In genomic region chr18:53710080-53710479, GRCh38 we compare ENCODE assay signal across 28 cellular contexts.
"Had no signal": no experiment of that assay in that cellular context is flagged by ENCODE, and none has a peak within 500 bp of the region (broad histone marks: within the 10 kb centered on the region; RNA-seq: fewer than 3 reads in every experiment).

No MANE protein-coding gene starts in this region.

- H3K9me3 Mint-ChIP-seq: stimulated activated naive B cell treated with anti-CD40 and anti-IgM and Interleukin-4, amounts not matched to agents 10 μg/mL and 1 μg/mL and 100 μg/mL, for 72 hours; stimulated activated naive CD8-positive, alpha-beta T cell treated with anti-CD3 and anti-CD28 coated beads, Interleukin-15, amount 100 ng/mL, for 72 hours; stimulated activated naive CD8-positive, alpha-beta T cell treated with anti-CD3 and anti-CD28 coated beads, Interleukin-15, Interleukin-2, amounts not matched to agents 100 ng/mL and 50 ng/mL, for 24 hours; type B pancreatic cell had no signal

- H3K4me3 Mint-ChIP-seq: stimulated activated effector memory CD8-positive, alpha-beta T cell treated with anti-CD3 and anti-CD28 coated beads, Interleukin-12 subunit alpha, Interleukin-12 subunit beta, amount 100 ng/mL, for 72 hours; stimulated activated memory B cell treated with anti-CD40 and anti-IgM and Interleukin-4, amounts not matched to agents 10 μg/mL and 1 μg/mL and 100 μg/mL, for 72 hours; stimulated activated naive B cell treated with anti-CD40 and anti-IgM and Interleukin-4, amounts not matched to agents 10 μg/mL and 1 μg/mL and 100 μg/mL, for 72 hours; stimulated activated naive CD8-positive, alpha-beta T cell treated with anti-CD3 and anti-CD28 coated beads, Interleukin-15, amount 100 ng/mL, for 72 hours; stimulated activated naive CD8-positive, alpha-beta T cell treated with anti-CD3 and anti-CD28 coated beads, Interleukin-15, Interleukin-2, amounts not matched to agents 100 ng/mL and 50 ng/mL, for 24 hours; type B pancreatic cell had no signal

- H3K4me1 ChIP-seq: stomach, suprapubic skin, testis, thyroid gland, tibial artery, tibial nerve, transverse colon, upper lobe of left lung, upper lobe of right lung, uterus, vagina had no signal

- H3K27ac ChIP-seq: stomach, suprapubic skin, testis, thoracic aorta, thyroid gland, tibial artery, tibial nerve, transverse colon, upper lobe of left lung, upper lobe of right lung, uterus, vagina had no signal

- DNase-seq: stimulated activated CD4-positive, alpha-beta T cell treated with anti-CD3 and anti-CD28 coated beads, Interleukin-2, amount 100 ng/mL, for 48 hours; stimulated activated CD4-positive, alpha-beta T cell treated with anti-CD3 and anti-CD28 coated beads, Interleukin-4, amount 100 ng/mL, for 1 hour; stimulated activated CD4-positive, alpha-beta T cell treated with anti-CD3 and anti-CD28 coated beads, Interleukin-4, amount 100 ng/mL, for 24 hours; stimulated activated CD4-positive, alpha-beta T cell treated with anti-CD3 and anti-CD28 coated beads, Interleukin-4, amount 100 ng/mL, for 4 hours; stimulated activated CD8-positive, alpha-beta memory T cell treated with anti-CD3 and anti-CD28 coated beads, Interleukin-4, amount 100 ng/mL, for 48 hours; stimulated activated naive B cell treated with anti-CD40 and anti-IgM and Interleukin-4, amounts not matched to agents 10 μg/mL and 1 μg/mL and 100 μg/mL, for 72 hours; stimulated activated naive CD4-positive, alpha-beta T cell; stimulated activated naive CD4-positive, alpha-beta T cell treated with Interleukin-2 at 50 U/mL for 16 hours; stimulated activated naive CD8-positive, alpha-beta T cell treated with anti-CD3 and anti-CD28 coated beads, Interleukin-15, amount 100 ng/mL, for 72 hours; stimulated activated naive CD8-positive, alpha-beta T cell treated with anti-CD3 and anti-CD28 coated beads, Interleukin-15, Interleukin-2, amounts not matched to agents 100 U/mL and 50 U/mL, for 24 hours; stomach; substantia nigra; testis; thyroid gland; tibial artery; transverse colon; upper lobe of left lung; upper lobe of right lung; uterus had no signal

- H3K27me3 ChIP-seq: stomach, suprapubic skin, testis, thyroid gland, tibial artery, tibial nerve, transverse colon, upper lobe of left lung, upper lobe of right lung, uterus, vagina had no signal

- H3K36me3 ChIP-seq: stomach, suprapubic skin, thoracic aorta, thyroid gland, tibial artery, tibial nerve, transverse colon, upper lobe of left lung, upper lobe of right lung, uterus, vagina had no signal

- FAIRE-seq: urothelium cell line had no signal

- H3K27me3 Mint-ChIP-seq: stimulated activated memory B cell treated with anti-CD40 and anti-IgM and Interleukin-4, amounts not matched to agents 10 μg/mL and 1 μg/mL and 100 μg/mL, for 72 hours; stimulated activated naive B cell treated with anti-CD40 and anti-IgM and Interleukin-4, amounts not matched to agents 10 μg/mL and 1 μg/mL and 100 μg/mL, for 72 hours; stimulated activated naive CD8-positive, alpha-beta T cell treated with anti-CD3 and anti-CD28 coated beads, Interleukin-15, amount 100 ng/mL, for 72 hours; stimulated activated naive CD8-positive, alpha-beta T cell treated with anti-CD3 and anti-CD28 coated beads, Interleukin-15, Interleukin-2, amounts not matched to agents 100 ng/mL and 50 ng/mL, for 24 hours; type B pancreatic cell had no signal

- H3K36me3 Mint-ChIP-seq: stimulated activated effector memory CD8-positive, alpha-beta T cell treated with anti-CD3 and anti-CD28 coated beads, Interleukin-12 subunit alpha, Interleukin-12 subunit beta, amount 100 ng/mL, for 72 hours; stimulated activated memory B cell treated with anti-CD40 and anti-IgM and Interleukin-4, amounts not matched to agents 10 μg/mL and 1 μg/mL and 100 μg/mL, for 72 hours; stimulated activated naive B cell treated with anti-CD40 and anti-IgM and Interleukin-4, amounts not matched to agents 10 μg/mL and 1 μg/mL and 100 μg/mL, for 72 hours; type B pancreatic cell had no signal

- ATAC-seq: stimulated activated effector memory CD8-positive, alpha-beta T cell treated with anti-CD3 and anti-CD28 coated beads, Interleukin-12 subunit alpha, Interleukin-12 subunit beta, amount 100 ng/mL, for 72 hours; stimulated activated memory B cell treated with anti-CD40 and anti-IgM and Interleukin-4, amounts not matched to agents 10 μg/mL and 1 μg/mL and 100 μg/mL, for 72 hours; stimulated activated naive B cell treated with anti-CD40 and anti-IgM and Interleukin-4, amounts not matched to agents 10 μg/mL and 1 μg/mL and 100 μg/mL, for 72 hours; stimulated activated naive CD8-positive, alpha-beta T cell treated with anti-CD3 and anti-CD28 coated beads, Interleukin-15, amount 100 ng/mL, for 72 hours; stimulated activated naive CD8-positive, alpha-beta T cell treated with anti-CD3 and anti-CD28 coated beads, Interleukin-15, Interleukin-2, amounts not matched to agents 100 U/mL and 50 U/mL, for 24 hours; upper lobe of right lung had no signal

- H3K4me3 ChIP-seq: stomach, suprapubic skin, testis, thoracic aorta, thyroid gland, tibial artery, tibial nerve, transverse colon, upper lobe of left lung, upper lobe of right lung, uterus, vagina had no signal

- H3K4me1 Mint-ChIP-seq: stimulated activated effector memory CD8-positive, alpha-beta T cell treated with anti-CD3 and anti-CD28 coated beads, Interleukin-12 subunit alpha, Interleukin-12 subunit beta, amount 100 ng/mL, for 72 hours; stimulated activated memory B cell treated with anti-CD40 and anti-IgM and Interleukin-4, amounts not matched to agents 10 μg/mL and 1 μg/mL and 100 μg/mL, for 72 hours; stimulated activated naive B cell treated with anti-CD40 and anti-IgM and Interleukin-4, amounts not matched to agents 10 μg/mL and 1 μg/mL and 100 μg/mL, for 72 hours; stimulated activated naive CD8-positive, alpha-beta T cell treated with anti-CD3 and anti-CD28 coated beads, Interleukin-15, amount 100 ng/mL, for 72 hours had no signal

- H3K27ac Mint-ChIP-seq: stimulated activated effector memory CD8-positive, alpha-beta T cell treated with anti-CD3 and anti-CD28 coated beads, Interleukin-12 subunit alpha, Interleukin-12 subunit beta, amount 100 ng/mL, for 72 hours; stimulated activated memory B cell treated with anti-CD40 and anti-IgM and Interleukin-4, amounts not matched to agents 10 μg/mL and 1 μg/mL and 100 μg/mL, for 72 hours; stimulated activated naive B cell treated with anti-CD40 and anti-IgM and Interleukin-4, amounts not matched to agents 10 μg/mL and 1 μg/mL and 100 μg/mL, for 72 hours; stimulated activated naive CD8-positive, alpha-beta T cell treated with anti-CD3 and anti-CD28 coated beads, Interleukin-15, amount 100 ng/mL, for 72 hours; stimulated activated naive CD8-positive, alpha-beta T cell treated with anti-CD3 and anti-CD28 coated beads, Interleukin-15, Interleukin-2, amounts not matched to agents 100 ng/mL and 50 ng/mL, for 24 hours; type B pancreatic cell had no signal

- H3K9me3 ChIP-seq: suprapubic skin, testis, thyroid gland, uterus, vagina had no signal
